26 cellular contexts compared by ENCODE assay signal in the genomic region with DNA sequence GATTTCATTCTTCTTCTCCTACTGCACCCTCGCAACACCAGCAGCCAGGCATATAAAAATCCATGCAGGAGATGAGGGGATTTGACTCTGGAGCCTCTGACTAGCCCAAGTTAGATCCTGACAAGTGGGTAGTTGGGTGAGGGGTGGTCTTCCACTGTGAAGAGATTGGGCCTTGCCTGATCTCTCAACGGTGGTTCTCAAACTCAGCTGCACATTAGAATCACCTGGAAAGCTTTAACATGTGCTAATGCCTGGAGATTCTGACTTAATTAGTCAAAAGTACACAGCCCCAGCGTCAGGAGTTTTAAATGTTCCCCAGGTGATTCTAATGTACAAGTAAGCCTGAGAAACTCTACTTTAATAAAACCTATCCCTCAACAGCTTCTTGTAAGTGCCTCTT. TPM values are rescaled to one million over a fixed set of nuclear protein-coding genes. Genes with fewer than 3 reads are reported as not detected.
"Had no signal": no experiment of that assay in that cellular context is flagged by ENCODE, and none has a peak within 500 bp of the region (broad histone marks: within the 10 kb centered on the region; RNA-seq: fewer than 3 reads in every experiment).

No MANE protein-coding gene starts in this region.

- FAIRE-seq: colon, endothelial cell of umbilical vein, frontal cortex had no signal

- H3K36me3 ChIP-seq: esophagus muscularis mucosa, gastroesophageal sphincter, heart left ventricle, left ventricle myocardium inferior, lower lobe of right lung had no signal

- ATAC-seq: foreskin keratinocyte; gastroesophageal sphincter; heart left ventricle; left colon; left lobe of liver; lower lobe of right lung; mucosa of descending colon; naive thymus-derived CD8-positive, alpha-beta T cell had no signal

- H3K27ac ChIP-seq: coronary artery, dorsolateral prefrontal cortex, esophagus muscularis mucosa, foreskin keratinocyte, gastroesophageal sphincter, heart left ventricle, hepatocyte, left ventricle myocardium inferior, lower lobe of right lung had no signal

- H3K79me2 ChIP-seq: hepatocyte had no signal

- H2AFZ ChIP-seq: hepatocyte had no signal

- H3K4me1 ChIP-seq: esophagus muscularis mucosa, gastroesophageal sphincter, heart left ventricle, left ventricle myocardium inferior, lower lobe of right lung had no signal

- H3K36me3 Mint-ChIP-seq: immature natural killer cell, naive B cell had no signal

- H3K27me3 ChIP-seq: dorsolateral prefrontal cortex, esophagus muscularis mucosa, foreskin keratinocyte, gastroesophageal sphincter, hepatocyte had no signal

- H3K4me2 ChIP-seq: hepatocyte had no signal

- H3K9me3 ChIP-seq: esophagus muscularis mucosa, gastroesophageal sphincter, heart left ventricle, left ventricle myocardium inferior, lower lobe of right lung, mucosa of descending colon had no signal

- H3K4me3 Mint-ChIP-seq: immature natural killer cell; mesothelial cell of epicardium; naive B cell; naive thymus-derived CD8-positive, alpha-beta T cell had no signal

- DNase-seq: dermis blood vessel endothelial cell; dorsolateral prefrontal cortex; effector CD4-positive, alpha-beta T cell; effector memory CD4-positive, alpha-beta T cell; foreskin keratinocyte; heart left ventricle; hypothalamus; immature natural killer cell; kidney; kidney glomerular epithelial cell; left colon; left ventricle myocardium inferior; lower lobe of right lung; mesenchymal stem cell; mucosa of descending colon; naive B cell; naive thymus-derived CD8-positive, alpha-beta T cell had no signal

- H3K4me3 ChIP-seq: coronary artery, dorsolateral prefrontal cortex, esophagus muscularis mucosa, gastroesophageal sphincter, heart left ventricle, hepatocyte, left ventricle myocardium inferior, lower lobe of right lung, mucosa of descending colon had no signal

- H3K27ac Mint-ChIP-seq: immature natural killer cell, mesothelial cell of epicardium had no signal

- H3K4me1 Mint-ChIP-seq: immature natural killer cell, mesothelial cell of epicardium, naive B cell had no signal

RNA-seq across cellular contexts. Expression of a gene that starts 57.6 kb away (rescaled TPM):
- total RNA-seq: endothelial cell of umbilical vein had no signal
- polyA plus RNA-seq: endothelial cell of umbilical vein had no signal
